ENCODE assay signal across 8 cellular contexts in genomic region chr15:40952301-40952900, GRCh38. TPM values are rescaled to one million over a fixed set of nuclear protein-coding genes. Genes with fewer than 3 reads are reported as not detected.
A peak's percentile ranks its signal among the peaks of the same experiment; 100 is the strongest.
DNase-seq lines count a peak whose midpoint lies in the region; ATAC-seq, FAIRE-seq and TF ChIP-seq lines count a peak whose summit lies in the region.

No MANE protein-coding gene starts in this region.

- no peak for TF ChIP-seq RAD21 in K562 (CRISPR knock-in tag; conservative IDR thresholded peaks at IDR 0.05 in 1 of 2, IDR thresholded peaks at IDR 0.05 in 1 of 2)

- 54 to 100% (median 57%) methylated on average over 1 to 23 of the region's 23 CpGs for WGBS in heart left ventricle, 4 donors
- 39% methylated on average over 21 of the region's 23 CpGs for WGBS in K562 (ENCODE audit: insufficient coverage, low coverage, missing lambda C conversion rate)
- WGBS in mesenchymal stem cell = 43% methylated on average over 23 of the region's 23 CpGs
- 46% methylated on average over 23 of the region's 23 CpGs for WGBS in urinary bladder

- no peak for FAIRE-seq in K562 (lab: Jason Lieb, UNC)

- no peak overlapping the region for H2BK5ac ChIP-seq in mesenchymal stem cell (ENCODE audit: low read depth, low read length, poor library complexity, severe bottlenecking)

- peak overlapping the region in 1 of 2 experiments; percentile 37 for H3K14ac ChIP-seq in mesenchymal stem cell (ENCODE audit: low read length in 2 of 2)

- peak overlapping the region; percentile 29 to 86 for H3K4ac ChIP-seq in mesenchymal stem cell (ENCODE audit: low read depth in 1 of 2, low read length in 2 of 2)

- peak overlapping the region; percentile 84 to 94 for H3K9ac ChIP-seq in K562 (ENCODE audit: insufficient read depth in 1 of 2, low read depth in 2 of 2, low read length in 2 of 2)
- H3K9ac ChIP-seq in mesenchymal stem cell (ENCODE audit: low read length) = peak overlapping the region; percentile 89

- no peak for TF ChIP-seq EP300 in K562 (IDR thresholded peaks at IDR 0.05; ENCODE audit: low read length)

- H3K36me3 ChIP-seq in heart left ventricle (no peaks in the 10 kb centered on the region), K562 (ENCODE audit: control insufficient read depth, insufficient read depth, low read length) (no peaks in the 10 kb centered on the region; the same call in 2 of the 3 replicates), mesenchymal stem cell (ENCODE audit: control insufficient read depth in 1 of 2, insufficient read depth in 2 of 2, low read depth in 1 of 2, low read length in 2 of 2) (peaks cover 0 to 17% of the 10 kb centered on the region in 2 experiments), urinary bladder (ENCODE audit: insufficient read depth) (no peaks in the 10 kb centered on the region)

- peak overlapping the region; percentile 80 for H3K4me2 ChIP-seq in K562 (ENCODE audit: insufficient read depth, low read length)
- peak overlapping the region; percentile 53 for H3K4me2 ChIP-seq in mesenchymal stem cell (ENCODE audit: low read length, poor library complexity, severe bottlenecking)

- H3K79me2 ChIP-seq in K562 (ENCODE audit: control insufficient read depth, insufficient read depth, low read length) = peaks cover 9% of the 10 kb centered on the region; the same call in 2 of the 3 replicates

- H4K8ac ChIP-seq in mesenchymal stem cell (ENCODE audit: low read length) = peak overlapping the region; percentile 93

- H3K4me3 ChIP-seq in heart left ventricle (peak overlapping the region; percentile 59 to 83 (median 74)), K562 (peak overlapping the region; percentile 61), mesenchymal stem cell (ENCODE audit: insufficient read depth in 1 of 2, low read depth in 1 of 2, low read length in 2 of 2) (peak overlapping the region; percentile 68 to 90), urinary bladder (ENCODE audit: low read depth, low read length) (peak overlapping the region; percentile 42)

- H2BK12ac ChIP-seq in mesenchymal stem cell (ENCODE audit: low read length in 2 of 2) = peak overlapping the region in 1 of 2 experiments; percentile 40

- H4K20me1 ChIP-seq in K562 (replicated peaks; ENCODE audit: control insufficient read depth, insufficient read depth, low read length) = peaks cover 5% of the 10 kb centered on the region; the same call in 1 of the 2 replicates

- H3K9me3 ChIP-seq in heart left ventricle = no peaks in the 10 kb centered on the region
- H3K9me3 ChIP-seq in K562 (replicated peaks; ENCODE audit: control insufficient read depth, insufficient read depth, low read depth, low read length) = no peaks in the 10 kb centered on the region
- H3K9me3 ChIP-seq in mesenchymal stem cell (ENCODE audit: control insufficient read depth, low read length) = no peaks in the 10 kb centered on the region

- no peak for ATAC-seq in heart left ventricle
- ATAC-seq in left ventricle myocardium superior = no peak
- no peak for ATAC-seq in K562
- ATAC-seq in GM19035 (IDR thresholded peaks at IDR 0.05; ENCODE audit: unreplicated experiment) = no peak

- DNase-seq in heart left ventricle (peak in 1 of 5 donors; percentile 18), left ventricle myocardium superior (no peak), K562 (ENCODE audit: extremely low read depth in 1 of 4, low spot score in 3 of 4) (no peak), mesenchymal stem cell (no peak), NCI-H2196 treated with DMSO at 0.1 percent for 48 hours (lab: John Stamatoyannopoulos, UW; ENCODE audit: unreplicated experiment) (no peak), dermis blood vessel endothelial cell (no peak)

- H2BK15ac ChIP-seq in mesenchymal stem cell (ENCODE audit: low read depth, poor library complexity, severe bottlenecking) = peak overlapping the region; percentile 50

- H2AFZ ChIP-seq in K562 (ENCODE audit: low read depth, low read length) (peak overlapping the region; percentile 85), mesenchymal stem cell (ENCODE audit: low read depth, low read length) (peak overlapping the region; percentile 43)

- peak overlapping the region; percentile 94 for H2BK120ac ChIP-seq in mesenchymal stem cell (ENCODE audit: low read depth, low read length)

- H3K23ac ChIP-seq in mesenchymal stem cell (ENCODE audit: low read length in 2 of 2) = no peak overlapping the region

- in situ Hi-C loops in K562 (cut with MboI) = no loop called here

- H4K91ac ChIP-seq in mesenchymal stem cell (ENCODE audit: low read length) = peak overlapping the region; percentile 90

- peak overlapping the region in 11 of 12 donors; percentile 14 to 87 (median 71) for H3K27ac ChIP-seq in heart left ventricle
- H3K27ac ChIP-seq in K562 (ENCODE audit: extremely low read depth, low read depth, low read length) = peak overlapping the region; percentile 70
- H3K27ac ChIP-seq in mesenchymal stem cell (ENCODE audit: low read length, poor library complexity, severe bottlenecking) = peak overlapping the region; percentile 47
- H3K27ac ChIP-seq in urinary bladder (ENCODE audit: low read depth) = no peak overlapping the region

- peaks cover 2% of the 10 kb centered on the region for H3K9me1 ChIP-seq in K562 (ENCODE audit: control insufficient read depth, insufficient read depth, low read length)

- H3K4me1 ChIP-seq in heart left ventricle = peaks cover 0 to 38% (median 22%) of the 10 kb centered on the region in 12 donors
- peaks cover 16 to 32% of the 10 kb centered on the region in 2 experiments; a peak in 4 of 5 replicates for H3K4me1 ChIP-seq in K562 (replicated peaks in 1 of 2; ENCODE audit: control insufficient read depth in 2 of 2, insufficient read depth in 2 of 2, low read length in 2 of 2)
- H3K4me1 ChIP-seq in mesenchymal stem cell (ENCODE audit: control insufficient read depth, insufficient read depth, low read depth, low read length) = peaks cover 34% of the 10 kb centered on the region
- no peaks in the 10 kb centered on the region for H3K4me1 ChIP-seq in urinary bladder (ENCODE audit: insufficient read depth)

- no peak overlapping the region for H2AK5ac ChIP-seq in mesenchymal stem cell (ENCODE audit: low read length, severe bottlenecking)

- H3K79me1 ChIP-seq in mesenchymal stem cell (replicated peaks; ENCODE audit: low read length, poor library complexity, severe bottlenecking) = peaks cover 8% of the 10 kb centered on the region

- peak overlapping the region; percentile 47 to 81 for H3K18ac ChIP-seq in mesenchymal stem cell (ENCODE audit: low read depth in 1 of 2, low read length in 2 of 2)

- BruUV-seq in K562 (replicated peaks; lab: Mats Ljungman, UMichigan) = TSS peak; percentile 89

- TF ChIP-seq POLR2A in heart left ventricle (IDR thresholded peaks at IDR 0.05) (no peak), K562 (conservative IDR thresholded peaks at IDR 0.05) (no peak)

- H3K27me3 ChIP-seq in heart left ventricle (no peaks in the 10 kb centered on the region), K562 (ENCODE audit: control insufficient read depth in 2 of 2, insufficient read depth in 2 of 2, low read length in 2 of 2) (no peaks in the 10 kb centered on the region; a peak in 1 of 5 replicates), mesenchymal stem cell (ENCODE audit: control insufficient read depth in 1 of 2, insufficient read depth in 1 of 2, low read length in 2 of 2) (peaks cover 5 to 12% of the 10 kb centered on the region in 2 experiments)

- CTCF ChIA-PET in K562 (lab: Yijun Ruan, JAX; ENCODE audit: low intra/inter-chr PET ratio) = interaction anchor here (0.6 kb wide), 1 partner anchor 234 kb away, joined by 3 read pairs; no protein-coding TSS in a partner anchor

- intact Hi-C loops in heart left ventricle (cut with DNase I) = loop anchor here in 1 of 10 donors (5.0 kb wide), 1 partner anchor 60 kb away; no protein-coding TSS in a partner anchor
- intact Hi-C loops in left ventricle myocardium superior (cut with micrococcal nuclease) = no loop called here
- intact Hi-C loops in K562 (cut with micrococcal nuclease) = no loop called here

- no peak for TF ChIP-seq CTCF in heart left ventricle (IDR thresholded peaks at IDR 0.05)
- no peak for TF ChIP-seq CTCF in K562 (IDR thresholded peaks at IDR 0.05 in 2 of 3, conservative IDR thresholded peaks at IDR 0.05 in 1 of 3; ENCODE audit: insufficient read depth in 2 of 3, low read depth in 1 of 3, low read length in 3 of 3)

- POLR2A ChIA-PET in K562 (lab: Yijun Ruan, JAX) = interaction anchor here (0.6 to 2.5 kb wide), 8 partner anchors 8 to 164 kb away, joined by 3 to 17 read pairs (median 3); partner anchors contain the start of gene INO80

RNA-seq across cellular contexts. Expression of gene CHAC1, which starts 0.9 kb away (rescaled TPM):
- total RNA-seq in heart left ventricle (1 to 10 TPM in 6 of 9 donors, under 1 TPM in 3; 0.72 to 5.3 (median 1.8) TPM), left ventricle myocardium superior (2.2 TPM), K562 (2014; rRNA removed) (33.2 and 36.8 TPM in 2 replicates), K562 (2014; rRNA removed; fragmentation: Illumina TruSeq; extraction: Trizol) (6.3 and 7.5 TPM in 2 replicates), K562 (2015; rRNA removed; fragmentation: Illumina TruSeq; extraction: Trizol) (0.19 and 0.47 TPM in 2 replicates), K562 (2021) (29.6 and 33.3 TPM in 2 replicates), urinary bladder (0.42 TPM), dermis blood vessel endothelial cell (2.2 and 2.9 TPM in 2 replicates)
- polyA plus RNA-seq in heart left ventricle (1 to 10 TPM; 2.4 to 6.1 TPM), K562 (2011; rRNA removed) (7.1 and 16.0 TPM in 2 replicates), K562 (2014; fragmentation: Illumina TruSeq; extraction: Trizol) (15.1 and 32.3 TPM in 2 replicates), K562 (2014; fragmentation: Nextera tagmentation; extraction: Ambion mirVana) (1 to 10 TPM; 2.5 to 4.4 TPM), K562 (2014; rRNA removed) (33.6 and 39.0 TPM in 2 replicates), urinary bladder (1.8 TPM)
- 6.0 and 19.1 TPM in 2 replicates for total RNA-seq in K562 (2011; cell fraction: chromatin; rRNA removed; ENCODE audit: low replicate concordance)
- 22.9 and 29.7 TPM in 2 replicates for total RNA-seq in K562 (2011; cell fraction: nucleolus; rRNA removed)
- 12.4 and 15.8 TPM in 2 replicates for total RNA-seq in K562 (2011; cell fraction: nucleoplasm; rRNA removed)
- 20.6 and 22.9 TPM in 2 replicates for polyA plus RNA-seq in K562 (2011; cell fraction: cytosol; rRNA removed)
- 10.7 and 11.2 TPM in 2 replicates for polyA plus RNA-seq in K562 (2011; cell fraction: nucleus; rRNA removed)
- 2.9 and 41.9 TPM in 2 replicates for polyA plus RNA-seq in K562 (2012)
- 3.5 and 5.5 TPM in 2 replicates for polyA minus RNA-seq in K562 (2011; rRNA and poly(A)+ RNA removed)
- 4.1 and 13.5 TPM in 2 replicates for polyA minus RNA-seq in K562 (2011; cell fraction: cytosol; rRNA and poly(A)+ RNA removed)
- 5.0 and 7.7 TPM in 2 replicates for polyA minus RNA-seq in K562 (2011; cell fraction: nucleus; rRNA and poly(A)+ RNA removed)
- polyA plus RNA-seq in mesenchymal stem cell (2013, experiment 1 of 2) = 88.1 TPM
- polyA plus RNA-seq in mesenchymal stem cell (2013, experiment 2 of 2) = 81.3 TPM

RNA-seq across cellular contexts. Expression of gene DLL4, which starts 23.3 kb away (rescaled TPM):
- 10 to 100 TPM in 6 of 9 donors, 1 to 10 TPM in 3; 4.7 to 20.8 (median 13.5) TPM for total RNA-seq in heart left ventricle
- 10 to 100 TPM in 1 of 2 donors, 1 to 10 TPM in 1; 6.8 to 11.1 TPM for polyA plus RNA-seq in heart left ventricle
- total RNA-seq in left ventricle myocardium superior = 11.6 TPM
- total RNA-seq in K562 (2011; cell fraction: chromatin; rRNA removed; ENCODE audit: low replicate concordance) = 3.0 and 5.4 TPM in 2 replicates
- total RNA-seq in K562 (2011; cell fraction: nucleolus; rRNA removed) = 5.5 and 6.0 TPM in 2 replicates
- 2.8 and 3.7 TPM in 2 replicates for total RNA-seq in K562 (2011; cell fraction: nucleoplasm; rRNA removed)
- total RNA-seq in K562 (2014; rRNA removed) = 0.59 and 0.78 TPM in 2 replicates
- total RNA-seq in K562 (2014; rRNA removed; fragmentation: Illumina TruSeq; extraction: Trizol) = 0.26 and 0.40 TPM in 2 replicates
- total RNA-seq in K562 (2015; rRNA removed; fragmentation: Illumina TruSeq; extraction: Trizol) = 0.43 and 0.60 TPM in 2 replicates
- total RNA-seq in K562 (2021) = 1.1 and 1.3 TPM in 2 replicates
- 0.40 and 0.77 TPM in 2 replicates for polyA plus RNA-seq in K562 (2011; rRNA removed)
- 0.46 and 0.75 TPM in 2 replicates for polyA plus RNA-seq in K562 (2011; cell fraction: cytosol; rRNA removed)
- polyA plus RNA-seq in K562 (2011; cell fraction: nucleus; rRNA removed) = 2.3 and 2.4 TPM in 2 replicates
- 0.30 and 0.60 TPM in 2 replicates for polyA plus RNA-seq in K562 (2012)
- polyA plus RNA-seq in K562 (2014; fragmentation: Illumina TruSeq; extraction: Trizol) = 0.42 and 0.62 TPM in 2 replicates
- polyA plus RNA-seq in K562 (2014; fragmentation: Nextera tagmentation; extraction: Ambion mirVana) = under 1 TPM in 1 of 2 experiments, not detected in 1; 0.04 TPM
- 0.30 and 0.89 TPM in 2 replicates for polyA plus RNA-seq in K562 (2014; rRNA removed)
- 0.53 and 0.54 TPM in 2 replicates for polyA minus RNA-seq in K562 (2011; rRNA and poly(A)+ RNA removed)
- 0.57 and 0.64 TPM in 2 replicates for polyA minus RNA-seq in K562 (2011; cell fraction: cytosol; rRNA and poly(A)+ RNA removed)
- polyA minus RNA-seq in K562 (2011; cell fraction: nucleus; rRNA and poly(A)+ RNA removed) = 2.0 and 3.0 TPM in 2 replicates
- polyA plus RNA-seq in mesenchymal stem cell (2013, experiment 1 of 2) = 25.3 TPM
- polyA plus RNA-seq in mesenchymal stem cell (2013, experiment 2 of 2) = 25.3 TPM
- total RNA-seq in urinary bladder = 11.8 TPM
- polyA plus RNA-seq in urinary bladder = 11.2 TPM
- total RNA-seq in dermis blood vessel endothelial cell = 128 and 158 TPM in 2 replicates

RNA-seq across cellular contexts. Expression of gene VPS18, which starts 58.2 kb away (rescaled TPM):
- total RNA-seq in heart left ventricle (10 to 100 TPM; 18.0 to 29.2 (median 23.1) TPM), left ventricle myocardium superior (22.7 TPM), K562 (2014; rRNA removed) (17.3 and 20.0 TPM in 2 replicates), K562 (2014; rRNA removed; fragmentation: Illumina TruSeq; extraction: Trizol) (4.3 and 5.3 TPM in 2 replicates), K562 (2015; rRNA removed; fragmentation: Illumina TruSeq; extraction: Trizol) (14.6 and 14.7 TPM in 2 replicates), K562 (2021) (19.9 and 20.8 TPM in 2 replicates), urinary bladder (15.1 TPM), dermis blood vessel endothelial cell (64.1 and 67.2 TPM in 2 replicates)
- polyA plus RNA-seq in heart left ventricle (10 to 100 TPM; 14.7 to 21.3 TPM), K562 (2011; rRNA removed) (5.9 and 9.0 TPM in 2 replicates), K562 (2014; fragmentation: Illumina TruSeq; extraction: Trizol) (9.5 and 11.8 TPM in 2 replicates), K562 (2014; fragmentation: Nextera tagmentation; extraction: Ambion mirVana) (under 1 TPM; 0.73 to 0.88 TPM), K562 (2014; rRNA removed) (8.5 and 9.9 TPM in 2 replicates), urinary bladder (19.3 TPM)
- 9.0 and 33.9 TPM in 2 replicates for total RNA-seq in K562 (2011; cell fraction: chromatin; rRNA removed; ENCODE audit: low replicate concordance)
- 25.9 and 30.9 TPM in 2 replicates for total RNA-seq in K562 (2011; cell fraction: nucleolus; rRNA removed)
- 9.9 and 14.4 TPM in 2 replicates for total RNA-seq in K562 (2011; cell fraction: nucleoplasm; rRNA removed)
- 8.9 and 18.1 TPM in 2 replicates for polyA plus RNA-seq in K562 (2011; cell fraction: cytosol; rRNA removed)
- 9.1 and 13.6 TPM in 2 replicates for polyA plus RNA-seq in K562 (2011; cell fraction: nucleus; rRNA removed)
- 14.0 and 19.3 TPM in 2 replicates for polyA plus RNA-seq in K562 (2012)
- polyA minus RNA-seq in K562 (2011; rRNA and poly(A)+ RNA removed) = 15.1 and 21.7 TPM in 2 replicates
- 17.4 and 23.2 TPM in 2 replicates for polyA minus RNA-seq in K562 (2011; cell fraction: cytosol; rRNA and poly(A)+ RNA removed)
- polyA minus RNA-seq in K562 (2011; cell fraction: nucleus; rRNA and poly(A)+ RNA removed) = 7.5 and 10.6 TPM in 2 replicates
- 30.6 TPM for polyA plus RNA-seq in mesenchymal stem cell (2013, experiment 1 of 2)
- 29.8 TPM for polyA plus RNA-seq in mesenchymal stem cell (2013, experiment 2 of 2)
